Comparison of ENCODE assay signal across 8 cellular contexts in the genomic region with DNA sequence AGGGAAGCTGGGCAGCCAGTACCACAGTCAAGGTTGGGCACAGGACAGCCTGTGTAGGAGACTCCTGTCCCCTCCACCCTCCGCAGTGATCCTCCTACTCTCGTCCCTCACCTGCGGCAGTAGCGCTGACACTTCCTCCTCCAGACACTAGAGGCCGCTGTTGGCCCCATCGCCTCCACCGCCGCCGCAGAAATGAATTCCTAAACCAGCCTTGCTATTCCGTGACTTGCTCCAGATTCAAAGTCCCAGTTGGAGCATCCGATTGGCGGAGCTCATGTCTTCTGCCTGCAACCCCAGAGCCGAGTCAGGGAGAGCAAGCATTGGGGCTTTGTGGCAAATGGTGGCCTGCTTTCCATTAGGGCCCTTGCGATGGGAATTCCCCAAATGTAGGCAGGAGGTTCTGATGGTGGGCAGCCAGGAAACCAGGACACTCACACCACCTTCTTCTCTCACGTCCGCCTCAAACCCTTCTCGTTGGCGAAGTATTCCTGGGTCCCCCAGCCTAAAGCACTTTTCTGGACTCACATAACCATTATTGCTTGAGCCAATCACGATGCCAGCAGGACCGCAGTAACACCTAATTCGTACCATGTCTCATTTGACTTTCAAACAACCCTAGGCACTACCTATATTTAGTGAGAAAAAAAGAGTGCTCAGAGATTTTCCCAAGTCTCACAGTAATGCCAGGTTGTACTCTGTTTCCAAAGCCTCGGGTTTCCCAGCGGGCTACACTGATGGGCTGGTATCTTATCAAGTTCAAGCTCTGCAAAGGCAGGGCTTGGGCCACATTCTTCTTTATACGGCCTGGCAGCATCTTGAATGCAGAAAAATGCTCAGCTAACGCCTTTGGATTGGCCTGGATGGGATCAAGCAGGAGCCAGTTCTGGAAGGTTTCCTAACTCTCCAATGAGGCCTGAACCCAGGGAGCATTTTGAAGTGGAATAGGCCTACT. TPM values are rescaled to one million over a fixed set of nuclear protein-coding genes. Genes with fewer than 3 reads are reported as not detected.
A peak's percentile ranks its signal among the peaks of the same experiment; 100 is the strongest.
DNase-seq lines count a peak whose midpoint lies in the region; ATAC-seq and TF ChIP-seq lines count a peak whose summit lies in the region.

No MANE protein-coding gene starts in this region.

- H3K4me1 Mint-ChIP-seq in activated CD4-positive, alpha-beta memory T cell treated with anti-CD3 and anti-CD28 coated beads for 36 hours (ENCODE audit: low read depth) = peaks cover 42% of the 10 kb centered on the region

- H3K9me3 Mint-ChIP-seq in activated CD4-positive, alpha-beta memory T cell treated with anti-CD3 and anti-CD28 coated beads for 36 hours = no peaks in the 10 kb centered on the region

- peak; percentile 26 for ATAC-seq in HG03280 (IDR thresholded peaks at IDR 0.05; ENCODE audit: unreplicated experiment)
- ATAC-seq in HG02973 (IDR thresholded peaks at IDR 0.05; ENCODE audit: unreplicated experiment) = no peak

- H3K36me3 Mint-ChIP-seq in activated CD4-positive, alpha-beta memory T cell treated with anti-CD3 and anti-CD28 coated beads for 36 hours = peaks cover 16% of the 10 kb centered on the region

- CTCF ChIA-PET in activated CD4-positive, alpha-beta memory T cell treated with anti-CD3 and anti-CD28 coated beads for 36 hours (lab: Charles Lee) = interaction anchor here (0.6 to 14.1 kb wide), 25 partner anchors 12 to 298 kb away, joined by 3 to 252 read pairs (median 5); partner anchors contain the start of genes ANKZF1, ATG9A, CNPPD1 and GLB1L

- intact Hi-C loops in activated CD4-positive, alpha-beta memory T cell treated with anti-CD3 and anti-CD28 coated beads for 36 hours (cut with micrococcal nuclease) = loop anchor here (2.0 kb wide), 2 partner anchors 381 to 1007 kb away; partner anchors contain the start of genes AAMP and PNKD

- peak overlapping the region; percentile 95 for H3K27ac Mint-ChIP-seq in activated CD4-positive, alpha-beta memory T cell treated with anti-CD3 and anti-CD28 coated beads for 36 hours

- POLR2A ChIA-PET in activated CD4-positive, alpha-beta memory T cell treated with anti-CD3 and anti-CD28 coated beads for 36 hours (lab: Charles Lee) = interaction anchor here (0.7 to 6.5 kb wide), 11 partner anchors 17 to 110 kb away, joined by 3 to 85 read pairs (median 10); partner anchors contain the start of genes ANKZF1, ATG9A, CNPPD1 and DNPEP

- DNase-seq in NCI-H510A treated with DMSO at 0.1 percent for 48 hours (lab: John Stamatoyannopoulos, UW) (peak; percentile 91), lung microvascular endothelial cell (ENCODE audit: low read depth in 2 of 2) (peak; percentile 67 to 68)
- peak; percentile 86 for DNase-seq in activated CD4-positive, alpha-beta memory T cell treated with anti-CD3 and anti-CD28 coated beads for 36 hours
- DNase-seq in effector CD4-positive, alpha-beta T cell = peak; percentile 66
- peak; percentile 58 for DNase-seq in stimulated activated CD8-positive, alpha-beta memory T cell treated with anti-CD3 and anti-CD28 coated beads, Interleukin-12 subunit alpha, Interleukin-12 subunit beta, amount 100 ng/mL, for 1 hour (ENCODE audit: low read depth)

- H3K4me3 Mint-ChIP-seq in activated CD4-positive, alpha-beta memory T cell treated with anti-CD3 and anti-CD28 coated beads for 36 hours = peak overlapping the region; percentile 70

- peak; percentile 82 for TF ChIP-seq CTCF in GM12801 (IDR thresholded peaks at IDR 0.05; ENCODE audit: extremely low read depth, insufficient read length)

- H3K27me3 Mint-ChIP-seq in activated CD4-positive, alpha-beta memory T cell treated with anti-CD3 and anti-CD28 coated beads for 36 hours = no peaks in the 10 kb centered on the region

RNA-seq across cellular contexts. Expression of gene DNAJB2, which starts 1.2 kb away (rescaled TPM):
- total RNA-seq in activated CD4-positive, alpha-beta memory T cell treated with anti-CD3 and anti-CD28 coated beads for 36 hours = 10 to 100 TPM; 37.3 to 39.1 TPM
- 15.0 and 28.0 TPM in 2 replicates for total RNA-seq in lung microvascular endothelial cell

RNA-seq across cellular contexts. Expression of gene TUBA4A, which starts 24.3 kb away (rescaled TPM):
- 100 to 1,000 TPM; 219 to 229 TPM for total RNA-seq in activated CD4-positive, alpha-beta memory T cell treated with anti-CD3 and anti-CD28 coated beads for 36 hours
- total RNA-seq in lung microvascular endothelial cell = 9.5 and 12.9 TPM in 2 replicates

RNA-seq across cellular contexts. Expression of gene TUBA4B, which starts 24.9 kb away (rescaled TPM):
- total RNA-seq in activated CD4-positive, alpha-beta memory T cell treated with anti-CD3 and anti-CD28 coated beads for 36 hours = not detected
- not detected in 2 replicates for total RNA-seq in lung microvascular endothelial cell

RNA-seq across cellular contexts. Expression of gene PTPRN, which starts 31.2 kb away (rescaled TPM):
- under 1 TPM in 1 of 2 experiments, not detected in 1; 0.24 TPM for total RNA-seq in activated CD4-positive, alpha-beta memory T cell treated with anti-CD3 and anti-CD28 coated beads for 36 hours
- total RNA-seq in lung microvascular endothelial cell = not detected in 2 replicates

RNA-seq across cellular contexts. Expression of gene STK16, which starts 32.7 kb away (rescaled TPM):
- 10 to 100 TPM; 37.1 to 37.8 TPM for total RNA-seq in activated CD4-positive, alpha-beta memory T cell treated with anti-CD3 and anti-CD28 coated beads for 36 hours
- total RNA-seq in lung microvascular endothelial cell = 11.3 and 13.9 TPM in 2 replicates

Comparison
In these comparisons a context has a peak if more than half of its experiments do, and no peak if none do; other contexts are left out.
1. RNA of gene TUBA4A, which starts 24.3 kb away (total RNA-seq): 219 to 229 TPM in activated CD4-positive, alpha-beta memory T cell treated with anti-CD3 and anti-CD28 coated beads for 36 hours; 9.5 to 12.9 TPM in lung microvascular endothelial cell; every median in the first group is over 10 times any median in the second.
2. Peak in every context shown above with its lines, with median percentiles within 50 percentile points of each other: DNase-seq.